In genomic region chr16:54160939-54161897, GRCh38 we compare ENCODE assay signal across 29 cellular contexts.
"Had no signal": no experiment of that assay in that cellular context is flagged by ENCODE, and none has a peak within 500 bp of the region (broad histone marks: within the 10 kb centered on the region; RNA-seq: fewer than 3 reads in every experiment).

No MANE protein-coding gene starts in this region.

- H3K27ac Mint-ChIP-seq: activated CD4-positive, alpha-beta memory T cell treated with anti-CD3 and anti-CD28 coated beads, Interleukin-2, amount 10 ng/mL, durations not matched to agents 7 days and 5 days; activated CD4-positive, alpha-beta T cell treated with anti-CD3 and anti-CD28 coated beads, Interleukin-2, amount 10 ng/mL, durations not matched to agents 7 days and 5 days; activated naive CD8-positive, alpha-beta T cell; activated T-cell treated with anti-CD3 and anti-CD28 coated beads, Interleukin-2, amount 50 U/mL, for 24 hours; activated T-cell treated with anti-CD3 and anti-CD28 coated beads, Interleukin-2, amount 50 U/mL, for 72 hours; dendritic cell treated with granulocyte-macrophage colony-stimulating factor and Interleukin-4, amounts not matched to agents 40 ng/mL and 50 ng/mL, for 4 days; effector memory CD8-positive, alpha-beta T cell had no signal

- H3K36me3 ChIP-seq: brain microvascular endothelial cell, esophagus muscularis mucosa, gastrocnemius medialis, heart left ventricle had no signal

- DNase-seq: activated CD4-positive, alpha-beta memory T cell treated with anti-CD3 and anti-CD28 coated beads, Interleukin-2, amount 10 ng/mL, durations not matched to agents 7 days and 5 days; activated CD4-positive, alpha-beta T cell treated with anti-CD3 and anti-CD28 coated beads for 1 hour; activated CD4-positive, alpha-beta T cell treated with anti-CD3 and anti-CD28 coated beads for 4 hours; activated CD4-positive, alpha-beta T cell treated with anti-CD3 and anti-CD28 coated beads, Interleukin-2, amount 10 ng/mL, durations not matched to agents 7 days and 5 days; activated CD4-positive, alpha-beta T cell treated with anti-CD3 and anti-CD28 coated beads, Interleukin-2, amount 50 U/mL, for 4 hours; activated CD8-positive, alpha-beta memory T cell treated with anti-CD3 and anti-CD28 coated beads, Interleukin-2, amount 50 U/mL, for 48 hours; activated gamma-delta T cell; activated naive CD4-positive, alpha-beta T cell; activated naive CD4-positive, alpha-beta T cell treated with anti-CD3 and anti-CD28 coated beads, Interleukin-2, amount 50 U/mL, for 16 hours; activated T-cell treated with anti-CD3 and anti-CD28 coated beads for 4 hours; activated T-cell treated with anti-CD3 and anti-CD28 coated beads, Interleukin-2, amount 50 U/mL, for 24 hours; activated T-cell treated with anti-CD3 and anti-CD28 coated beads, Interleukin-2, amount 50 U/mL, for 72 hours; amniotic stem cell; anterior cingulate cortex; brain microvascular endothelial cell; dorsolateral prefrontal cortex; effector CD4-positive, alpha-beta T cell; effector memory CD8-positive, alpha-beta T cell; erythroblast; foreskin keratinocyte; gastrocnemius medialis; glutamatergic neuron; heart left ventricle; T-helper 2 cell had no signal

- H3K4me3 ChIP-seq: coronary artery, dorsolateral prefrontal cortex, esophagus muscularis mucosa, gastrocnemius medialis, heart left ventricle had no signal

- H3K9me3 Mint-ChIP-seq: activated T-cell treated with anti-CD3 and anti-CD28 coated beads, Interleukin-2, amount 50 U/mL, for 24 hours had no signal

- H3K36me3 Mint-ChIP-seq: activated naive CD8-positive, alpha-beta T cell had no signal

- H3K27ac ChIP-seq: brain microvascular endothelial cell, coronary artery, dorsolateral prefrontal cortex, esophagus muscularis mucosa, foreskin keratinocyte, gastrocnemius medialis, heart left ventricle had no signal

- H3K4me3 Mint-ChIP-seq: activated CD4-positive, alpha-beta memory T cell treated with anti-CD3 and anti-CD28 coated beads, Interleukin-2, amount 10 ng/mL, durations not matched to agents 7 days and 5 days; activated CD4-positive, alpha-beta T cell treated with anti-CD3 and anti-CD28 coated beads, Interleukin-2, amount 10 ng/mL, durations not matched to agents 7 days and 5 days; activated naive CD8-positive, alpha-beta T cell; activated T-cell treated with anti-CD3 and anti-CD28 coated beads, Interleukin-2, amount 50 U/mL, for 24 hours; activated T-cell treated with anti-CD3 and anti-CD28 coated beads, Interleukin-2, amount 50 U/mL, for 72 hours; central memory CD8-positive, alpha-beta T cell; dendritic cell treated with granulocyte-macrophage colony-stimulating factor and Interleukin-4, amounts not matched to agents 40 ng/mL and 50 ng/mL, for 4 days; effector memory CD8-positive, alpha-beta T cell had no signal

- H3K9me3 ChIP-seq: gastrocnemius medialis, heart left ventricle had no signal

- H3K4me1 ChIP-seq: esophagus muscularis mucosa, foreskin keratinocyte, gastrocnemius medialis, heart left ventricle had no signal

- H3K4me1 Mint-ChIP-seq: activated CD4-positive, alpha-beta memory T cell treated with anti-CD3 and anti-CD28 coated beads, Interleukin-2, amount 10 ng/mL, durations not matched to agents 7 days and 5 days; activated CD4-positive, alpha-beta T cell treated with anti-CD3 and anti-CD28 coated beads, Interleukin-2, amount 10 ng/mL, durations not matched to agents 7 days and 5 days; central memory CD8-positive, alpha-beta T cell had no signal

- ATAC-seq: activated T-cell treated with anti-CD3 and anti-CD28 coated beads, Interleukin-2, amount 50 U/mL, for 72 hours; effector memory CD8-positive, alpha-beta T cell; foreskin keratinocyte; gastrocnemius medialis; heart left ventricle had no signal

- H3K27me3 Mint-ChIP-seq: activated CD4-positive, alpha-beta memory T cell treated with anti-CD3 and anti-CD28 coated beads, Interleukin-2, amount 10 ng/mL, durations not matched to agents 7 days and 5 days; activated CD4-positive, alpha-beta T cell treated with anti-CD3 and anti-CD28 coated beads, Interleukin-2, amount 10 ng/mL, durations not matched to agents 7 days and 5 days; activated naive CD8-positive, alpha-beta T cell; central memory CD8-positive, alpha-beta T cell; dendritic cell treated with granulocyte-macrophage colony-stimulating factor and Interleukin-4, amounts not matched to agents 40 ng/mL and 50 ng/mL, for 4 days had no signal

- H3K27me3 ChIP-seq: brain microvascular endothelial cell, foreskin keratinocyte, gastrocnemius medialis, heart left ventricle had no signal
